ENCODE assay signal across 11 cellular contexts in the genomic region with DNA sequence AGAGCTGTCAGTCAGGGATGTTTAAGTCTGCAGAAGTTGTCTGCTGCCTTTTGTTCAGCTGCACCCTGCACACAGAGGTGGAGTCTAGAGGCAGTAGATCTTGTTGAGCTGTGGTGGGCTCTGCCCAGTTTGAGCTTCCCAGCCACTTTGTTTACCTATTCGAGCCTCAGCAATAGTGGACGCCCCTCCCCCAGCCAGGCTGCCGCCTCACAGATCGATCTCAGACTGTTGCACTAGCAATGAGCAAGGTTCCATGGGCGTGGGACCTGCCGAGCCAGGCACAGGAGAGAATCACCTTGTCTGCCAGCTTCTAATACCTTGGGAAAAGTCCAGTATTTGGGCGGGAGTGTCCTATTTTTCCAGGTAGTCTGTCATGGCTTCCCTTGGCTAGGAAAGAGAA.
"Had no signal": no experiment of that assay in that cellular context is flagged by ENCODE, and none has a peak within 500 bp of the region (broad histone marks: within the 10 kb centered on the region; RNA-seq: fewer than 3 reads in every experiment).

No MANE protein-coding gene starts in this region.

- H3K9me3 ChIP-seq: HAP-1 had no signal

- ATAC-seq: GM23338, HCT116 had no signal

- H3K9ac ChIP-seq: GM23248 had no signal

- H2AFZ ChIP-seq: GM23248, GM23338 had no signal

- FAIRE-seq: H1, H54 had no signal

- DNase-seq: GM23248, GOT3, H7, H9, HCEC 1CT, HFFc6 had no signal

- H3K4me2 ChIP-seq: GM23338 had no signal

- H3K27ac ChIP-seq: GM23248 had no signal

- H3K4me3 ChIP-seq: GM23248, GM23338, HAP-1 had no signal

- H3K4me1 ChIP-seq: HAP-1 had no signal

- H3K36me3 ChIP-seq: HAP-1 had no signal
